In genomic region chr1:150576794-150577556, GRCh38 we compare ENCODE assay signal across 1 cellular context.
TF ChIP-seq lines count a peak whose summit lies in the region.

No MANE protein-coding gene starts in this region.

TF ChIP-seq in GM12878, 131 proteins besides CTCF, POLR2A, EP300 and RAD21:
- no peak for TF ChIP-seq BCLAF1 (IDR thresholded peaks at IDR 0.05)
- TF ChIP-seq HDGF (IDR thresholded peaks at IDR 0.05): no peak
- TF ChIP-seq SKIL (IDR thresholded peaks at IDR 0.05; ENCODE audit: low read depth, poor library complexity, severe bottlenecking): peak; percentile 1
- no peak for TF ChIP-seq SUPT20H (IDR thresholded peaks at IDR 0.05; ENCODE audit: borderline replicate concordance, control insufficient read depth, low read depth, low read length)
- TF ChIP-seq POLR2AphosphoS5 (IDR thresholded peaks at IDR 0.05; ENCODE audit: low read length): peak; percentile 71
- 0 out of 2 replicates have a peak, but pooled peaks have one; percentile 42 for TF ChIP-seq WRNIP1 (IDR thresholded peaks at IDR 0.05; ENCODE audit: borderline replicate concordance, low read depth, low read length)
- TF ChIP-seq MEF2A (IDR thresholded peaks at IDR 0.05; ENCODE audit: insufficient read depth, low read depth, low read length): no peak
- TF ChIP-seq HDAC6 (IDR thresholded peaks at IDR 0.05; ENCODE audit: unreplicated experiment): peak; percentile 49
